In genomic region chr2:142515493-142515892, GRCh38 we compare ENCODE assay signal across 17 cellular contexts.
A peak's percentile ranks its signal among the peaks of the same experiment; 100 is the strongest.
DNase-seq lines count a peak whose midpoint lies in the region; ATAC-seq and TF ChIP-seq lines count a peak whose summit lies in the region.
"Had no signal": no experiment of that assay in that cellular context is flagged by ENCODE, and none has a peak within 500 bp of the region (broad histone marks: within the 10 kb centered on the region; RNA-seq: fewer than 3 reads in every experiment).

No MANE protein-coding gene starts in this region.

- H3K9me3 ChIP-seq in Loucy (ENCODE audit: insufficient read depth, low read depth, low read length): no peaks in the 10 kb centered on the region
- no peaks in the 10 kb centered on the region for H3K9me3 ChIP-seq in esophagus muscularis mucosa
- no peaks in the 10 kb centered on the region for H3K9me3 ChIP-seq in neuronal stem cell (replicated peaks in 1 of 2; ENCODE audit: control insufficient read depth in 2 of 2, insufficient read depth in 1 of 2, low read depth in 1 of 2, low read length in 2 of 2)
- H3K9me3 ChIP-seq: HAP-1 had no signal

- peaks cover 11% of the 10 kb centered on the region for H3K4me1 Mint-ChIP-seq in GM23338
- H3K4me1 Mint-ChIP-seq in WTC11: peaks cover 7% of the 10 kb centered on the region
- H3K4me1 Mint-ChIP-seq: CD4-positive, alpha-beta memory T cell had no signal

- H3K18ac ChIP-seq in neuronal stem cell (ENCODE audit: low read length): no peak overlapping the region

- H3K4me2 ChIP-seq in GM23338: no peak overlapping the region
- H3K4me2 ChIP-seq in Loucy (ENCODE audit: low read depth, low read length, poor library complexity, severe bottlenecking): no peak overlapping the region
- no peak overlapping the region for H3K4me2 ChIP-seq in neuronal stem cell (ENCODE audit: insufficient read depth, low read length, poor library complexity, severe bottlenecking)

- no peak overlapping the region for H2BK12ac ChIP-seq in neuronal stem cell (ENCODE audit: low read length)

- no peak for ATAC-seq in GM23338
- no peak for ATAC-seq in WTC11

- H3K4me3 Mint-ChIP-seq in GM23338 (no peak overlapping the region), WTC11 (no peak overlapping the region)
- H3K4me3 Mint-ChIP-seq: CD4-positive, alpha-beta memory T cell; HFFc6 had no signal

- H3K79me2 ChIP-seq in GM23338 (replicated peaks; ENCODE audit: insufficient read depth): no peaks in the 10 kb centered on the region
- no peaks in the 10 kb centered on the region for H3K79me2 ChIP-seq in Loucy (ENCODE audit: insufficient read depth, low read length)

- no peak overlapping the region for H2AK5ac ChIP-seq in neuronal stem cell (ENCODE audit: low read depth, low read length)

- H3K9me2 ChIP-seq in GM23338 (ENCODE audit: insufficient read depth) (no peaks in the 10 kb centered on the region), Loucy (replicated peaks; ENCODE audit: low read depth, low read length) (no peaks in the 10 kb centered on the region)

- POLR2A ChIA-PET in WTC11 (lab: Charles Lee): no interaction called here

- TF ChIP-seq POLR2A in esophagus muscularis mucosa (IDR thresholded peaks at IDR 0.05; ENCODE audit: low read depth): no peak

- WGBS in esophagus muscularis mucosa: 72% methylated on average over 2 of the region's 2 CpGs
- WGBS in neuronal stem cell (ENCODE audit: extremely low coverage in 2 of 2, insufficient read length in 2 of 2, insufficient replicate concordance in 1 of 2), 2 donors: no CpG with 5 or more reads among the region's 2 CpGs

- intact Hi-C loops in esophagus muscularis mucosa (cut with DNase I): no loop called here

- in situ Hi-C loops in KBM-7 (cut with MboI; ENCODE audit: low pct_unique_long_range_greater_than_20kb, low sequenced_read_pairs): no loop called here

- H3K36me3 ChIP-seq in GM23338 (ENCODE audit: insufficient read depth): no peaks in the 10 kb centered on the region
- no peaks in the 10 kb centered on the region for H3K36me3 ChIP-seq in Loucy (ENCODE audit: insufficient read depth, low read length)
- no peaks in the 10 kb centered on the region for H3K36me3 ChIP-seq in esophagus muscularis mucosa
- no peaks in the 10 kb centered on the region for H3K36me3 ChIP-seq in neuronal stem cell (replicated peaks in 1 of 2; ENCODE audit: control insufficient read depth in 2 of 2, insufficient read depth in 2 of 2, low read length in 2 of 2)
- H3K36me3 ChIP-seq: HAP-1 had no signal

- TF ChIP-seq CTCF in GM23338 (conservative IDR thresholded peaks at IDR 0.05; ENCODE audit: low read depth in 2 of 2) (no peak), Loucy (conservative IDR thresholded peaks at IDR 0.05; ENCODE audit: low read length) (no peak), WTC11 (IDR thresholded peaks at IDR 0.05) (no peak), esophagus muscularis mucosa (IDR thresholded peaks at IDR 0.05) (no peak)

- CTCF ChIA-PET in WTC11 (lab: Charles Lee): no interaction called here

- TF ChIP-seq EP300 in esophagus muscularis mucosa (IDR thresholded peaks at IDR 0.05): no peak

- H2AFZ ChIP-seq in GM23338: no peak overlapping the region
- H2AFZ ChIP-seq in Loucy (ENCODE audit: low read length): peak overlapping the region; percentile 7; the same call in 1 of the 2 replicates
- no peak overlapping the region for H2AFZ ChIP-seq in neuronal stem cell (ENCODE audit: low read length)

- no peak for DNase-seq in GM23338 (ENCODE audit: low spot score)
- no peak for DNase-seq in WTC11 (ENCODE audit: low spot score)
- peak; percentile 75 for DNase-seq in esophagus muscularis mucosa (ENCODE audit: extremely low spot score)
- no peak for DNase-seq in KBM-7
- DNase-seq in SW 1271 (lab: John Stamatoyannopoulos, UW): no peak
- DNase-seq in neuronal stem cell (ENCODE audit: low spot score): no peak
- DNase-seq: C1 segment of cervical spinal cord; Calu3; CD4-positive, alpha-beta memory T cell; COR-L47; DMS53; DMS79 treated with DMSO at 0.1 percent for 48 hours; GF-D8; GOT3; HFFc6 had no signal

- H3K27me3 ChIP-seq in GM23338 (ENCODE audit: insufficient read depth): no peaks in the 10 kb centered on the region
- no peaks in the 10 kb centered on the region for H3K27me3 ChIP-seq in Loucy (ENCODE audit: insufficient read depth, low read length, poor library complexity, severe bottlenecking)
- no peaks in the 10 kb centered on the region for H3K27me3 ChIP-seq in esophagus muscularis mucosa
- no peaks in the 10 kb centered on the region for H3K27me3 ChIP-seq in neuronal stem cell (ENCODE audit: control insufficient read depth in 3 of 3, insufficient read depth in 3 of 3, low read depth in 1 of 3, low read length in 3 of 3)

- H3K9me3 Mint-ChIP-seq in GM23338 (no peaks in the 10 kb centered on the region), WTC11 (no peaks in the 10 kb centered on the region)

- H3K4me1 ChIP-seq in GM23338 (ENCODE audit: insufficient read depth) (peaks cover 9% of the 10 kb centered on the region), Loucy (ENCODE audit: insufficient read depth, low read length, poor library complexity, severe bottlenecking) (no peaks in the 10 kb centered on the region), esophagus muscularis mucosa (no peaks in the 10 kb centered on the region), neuronal stem cell (ENCODE audit: control insufficient read depth in 2 of 2, insufficient read depth in 1 of 2, low read depth in 1 of 2, low read length in 2 of 2) (no peaks in the 10 kb centered on the region)
- H3K4me1 ChIP-seq: HAP-1 had no signal

- no peak overlapping the region for H2BK15ac ChIP-seq in neuronal stem cell (ENCODE audit: low read length)

- no peaks in the 10 kb centered on the region for H3K79me1 ChIP-seq in neuronal stem cell (ENCODE audit: low read depth, low read length)

- no peaks in the 10 kb centered on the region for H3F3A ChIP-seq in GM23338 (replicated peaks; ENCODE audit: low read depth)
- no peaks in the 10 kb centered on the region for H3F3A ChIP-seq in Loucy (ENCODE audit: low read depth)

- H3K27ac ChIP-seq in GM23338 (ENCODE audit: low read depth) (no peak overlapping the region), esophagus muscularis mucosa (replicated peaks in 1 of 4) (no peak overlapping the region), neuronal stem cell (replicated peaks; ENCODE audit: low read length) (no peak overlapping the region)

- H3K4me3 ChIP-seq in GM23338: no peak overlapping the region
- H3K4me3 ChIP-seq in Loucy (ENCODE audit: low read length, poor library complexity, severe bottlenecking): no peak overlapping the region
- no peak overlapping the region for H3K4me3 ChIP-seq in esophagus muscularis mucosa
- H3K4me3 ChIP-seq in neuronal stem cell (ENCODE audit: low read length in 2 of 2): no peak overlapping the region
- H3K4me3 ChIP-seq: HAP-1 had no signal

- H3K23ac ChIP-seq in neuronal stem cell (ENCODE audit: low read depth, low read length, poor library complexity): no peak overlapping the region

- H3K9ac ChIP-seq in Loucy (ENCODE audit: low read depth, low read length, poor library complexity, severe bottlenecking) (no peak overlapping the region), neuronal stem cell (ENCODE audit: low read depth, low read length, poor library complexity) (no peak overlapping the region)

- H3K36me3 Mint-ChIP-seq in GM23338 (ENCODE audit: low read depth) (no peaks in the 10 kb centered on the region), WTC11 (no peaks in the 10 kb centered on the region)
- H3K36me3 Mint-ChIP-seq: CD4-positive, alpha-beta memory T cell had no signal

- no peak overlapping the region for H4K91ac ChIP-seq in neuronal stem cell (ENCODE audit: low read depth, low read length, poor library complexity)

- H3K4ac ChIP-seq in neuronal stem cell (ENCODE audit: low read length): no peak overlapping the region

- H4K8ac ChIP-seq in neuronal stem cell (ENCODE audit: low read depth, low read length): no peak overlapping the region

- H3K14ac ChIP-seq in neuronal stem cell (ENCODE audit: low read length): no peak overlapping the region

- H3K27me3 Mint-ChIP-seq in GM23338 (ENCODE audit: insufficient read depth, low read depth, poor library complexity): no peaks in the 10 kb centered on the region
- no peaks in the 10 kb centered on the region for H3K27me3 Mint-ChIP-seq in WTC11 (ENCODE audit: low read depth)
- H3K27me3 Mint-ChIP-seq: CD4-positive, alpha-beta memory T cell had no signal

- no peak overlapping the region for H2BK120ac ChIP-seq in neuronal stem cell (ENCODE audit: low read depth, low read length)

- H2BK5ac ChIP-seq in neuronal stem cell (ENCODE audit: low read length): no peak overlapping the region

- H4K20me1 ChIP-seq in GM23338 (replicated peaks; ENCODE audit: insufficient read depth) (no peaks in the 10 kb centered on the region), Loucy (ENCODE audit: insufficient read depth, low read length, poor library complexity, severe bottlenecking) (no peaks in the 10 kb centered on the region)

- H3K27ac Mint-ChIP-seq in GM23338 (0 out of 2 replicates have a peak overlapping the region, but pooled peaks have one; percentile 21), WTC11 (0 out of 2 replicates have a peak overlapping the region, but pooled peaks have one; percentile 6)
- H3K27ac Mint-ChIP-seq: CD4-positive, alpha-beta memory T cell; HFFc6 had no signal

TF ChIP-seq in GM23338, 12 proteins besides CTCF, POLR2A, EP300 and RAD21 (continues in another document):
- TF ChIP-seq ZNF114 (CRISPR knock-in tag; IDR thresholded peaks at IDR 0.05) (no peak), POLR2AphosphoS5 (IDR thresholded peaks at IDR 0.05; ENCODE audit: low read depth) (no peak), JUNB (IDR thresholded peaks at IDR 0.05; ENCODE audit: unreplicated experiment) (no peak), EZH2phosphoT487 (IDR thresholded peaks at IDR 0.05; ENCODE audit: unreplicated experiment) (no peak)

TF ChIP-seq in WTC11, 78 proteins besides CTCF, POLR2A, EP300 and RAD21 (continues in another document):
- TF ChIP-seq CDX4 (CRISPR knock-in tag; IDR thresholded peaks at IDR 0.05; ENCODE audit: borderline replicate concordance): no peak
- no peak for TF ChIP-seq MYBL2 (CRISPR knock-in tag; IDR thresholded peaks at IDR 0.05)
- no peak for TF ChIP-seq ZNF263 (CRISPR knock-in tag; IDR thresholded peaks at IDR 0.05; ENCODE audit: low read depth)
